In genomic region chr15:66770518-66771350, GRCh38 we compare ENCODE assay signal across 13 cellular contexts.
A peak's percentile ranks its signal among the peaks of the same experiment; 100 is the strongest.
DNase-seq lines count a peak whose midpoint lies in the region; ATAC-seq and TF ChIP-seq lines count a peak whose summit lies in the region.
"Had no signal": no experiment of that assay in that cellular context is flagged by ENCODE, and none has a peak within 500 bp of the region (broad histone marks: within the 10 kb centered on the region; RNA-seq: fewer than 3 reads in every experiment).

No MANE protein-coding gene starts in this region.

- no peak overlapping the region for H3K27ac Mint-ChIP-seq in GM23338

- no peak overlapping the region for H3K4me3 Mint-ChIP-seq in GM23338

- H3K79me2 ChIP-seq in GM23338 (replicated peaks; ENCODE audit: insufficient read depth) (no peaks in the 10 kb centered on the region), PC-9 (ENCODE audit: low read depth) (peaks cover 28% of the 10 kb centered on the region; the same call in 1 of the 2 replicates), smooth muscle cell (ENCODE audit: low read depth) (peaks cover 93% of the 10 kb centered on the region)
- H3K79me2 ChIP-seq: parathyroid adenoma had no signal

- H3K4me2 ChIP-seq in GM23338 (peak overlapping the region; percentile 32), PC-9 (peak overlapping the region; percentile 79), smooth muscle cell (no peak overlapping the region)

- H3K9me3 ChIP-seq in PC-9 (ENCODE audit: insufficient read depth, low read depth) (no peaks in the 10 kb centered on the region), liver (ENCODE audit: control insufficient read depth in 4 of 4, low read length in 3 of 4) (no peaks in the 10 kb centered on the region), smooth muscle cell (replicated peaks; ENCODE audit: low read depth) (no peaks in the 10 kb centered on the region), tibial artery (no peaks in the 10 kb centered on the region)
- H3K9me3 ChIP-seq: esophagus muscularis mucosa had no signal

- 75% methylated on average over 14 of the region's 14 CpGs for WGBS in liver
- WGBS in smooth muscle cell (ENCODE audit: low lambda C conversion rate) = 68% methylated on average over 14 of the region's 14 CpGs

- TF ChIP-seq RAD21 in liver (IDR thresholded peaks at IDR 0.05) = no peak

- H3K9ac ChIP-seq in liver (ENCODE audit: low read depth in 1 of 2, low read length in 2 of 2) (no peak overlapping the region), smooth muscle cell (ENCODE audit: low read depth) (no peak overlapping the region)
- H3K9ac ChIP-seq: parathyroid adenoma had no signal

- TF ChIP-seq CTCF in GM23338 (conservative IDR thresholded peaks at IDR 0.05; ENCODE audit: low read depth in 2 of 2) = no peak
- TF ChIP-seq CTCF in PC-9 (conservative IDR thresholded peaks at IDR 0.05) = no peak
- no peak for TF ChIP-seq CTCF in liver (IDR thresholded peaks at IDR 0.05; ENCODE audit: low read depth, low read length, missing input control)
- TF ChIP-seq CTCF in smooth muscle cell (IDR thresholded peaks at IDR 0.05; ENCODE audit: borderline replicate concordance, insufficient read depth, poor library complexity, severe bottlenecking) = no peak
- TF ChIP-seq CTCF in tibial artery (IDR thresholded peaks at IDR 0.05) = no peak

- no TSS peak for BruUV-seq in PC-9 (replicated peaks; lab: Mats Ljungman, UMichigan)

- no peaks in the 10 kb centered on the region for H3K27me3 ChIP-seq in GM23338 (ENCODE audit: insufficient read depth)
- no peaks in the 10 kb centered on the region for H3K27me3 ChIP-seq in PC-9 (ENCODE audit: insufficient read depth, low read depth)
- no peaks in the 10 kb centered on the region for H3K27me3 ChIP-seq in liver (ENCODE audit: control insufficient read depth in 4 of 4, insufficient read depth in 4 of 4, low read length in 3 of 4)
- no peaks in the 10 kb centered on the region for H3K27me3 ChIP-seq in smooth muscle cell (ENCODE audit: low read depth)
- H3K27me3 ChIP-seq in tibial artery = no peaks in the 10 kb centered on the region
- H3K27me3 ChIP-seq: esophagus muscularis mucosa had no signal

- DNase-seq in GM23338 (ENCODE audit: low spot score) (no peak), PC-9 (peak in 1 of 2 experiments; percentile 78), smooth muscle cell (lab: John Stamatoyannopoulos, UW; ENCODE audit: unreplicated experiment) (no peak), tibial artery (no peak)
- no peak for DNase-seq in stimulated activated CD4-positive, alpha-beta T cell treated with anti-CD3 and anti-CD28 coated beads, Interleukin-15, amount 100 ng/mL, for 24 hours
- DNase-seq: activated CD4-positive, CD25-positive, alpha-beta regulatory T cell treated with anti-CD3 and anti-CD28 coated beads, Interleukin-2, amount 50 U/mL, for 72 hours; left ventricle myocardium superior; NCI-H2171 had no signal

- H3K27me3 Mint-ChIP-seq in GM23338 (ENCODE audit: insufficient read depth, low read depth, poor library complexity) = peaks cover 14% of the 10 kb centered on the region

- H3K4me1 ChIP-seq in GM23338 (ENCODE audit: insufficient read depth) = peaks cover 40% of the 10 kb centered on the region
- H3K4me1 ChIP-seq in PC-9 (replicated peaks; ENCODE audit: insufficient read depth) = peaks cover 46% of the 10 kb centered on the region
- peaks cover 16 to 62% (median 54%) of the 10 kb centered on the region in 4 donors for H3K4me1 ChIP-seq in liver (ENCODE audit: control insufficient read depth in 4 of 4, insufficient read depth in 4 of 4, low read length in 3 of 4)
- H3K4me1 ChIP-seq in smooth muscle cell (ENCODE audit: low read depth) = peaks cover 61% of the 10 kb centered on the region
- peaks cover 5 to 77% (median 49%) of the 10 kb centered on the region in 4 donors for H3K4me1 ChIP-seq in tibial artery

- H3F3A ChIP-seq in GM23338 (replicated peaks; ENCODE audit: low read depth) = peaks cover 7% of the 10 kb centered on the region
- peaks cover 37% of the 10 kb centered on the region for H3F3A ChIP-seq in PC-9 (ENCODE audit: insufficient read depth, low read depth)
- H3F3A ChIP-seq in smooth muscle cell (ENCODE audit: low read depth) = peaks cover 44% of the 10 kb centered on the region

- POLR2A ChIA-PET in PC-9 (lab: Charles Lee; ENCODE audit: unreplicated experiment) = no interaction called here

- peaks cover 49% of the 10 kb centered on the region for H3K4me1 Mint-ChIP-seq in GM23338

- no peaks in the 10 kb centered on the region for H4K20me1 ChIP-seq in GM23338 (replicated peaks; ENCODE audit: insufficient read depth)
- no peaks in the 10 kb centered on the region for H4K20me1 ChIP-seq in PC-9 (ENCODE audit: insufficient read depth)
- peaks cover 98% of the 10 kb centered on the region for H4K20me1 ChIP-seq in smooth muscle cell (ENCODE audit: low read depth)

- CTCF ChIA-PET in PC-9 (lab: Charles Lee) = interaction anchor here (0.6 to 1.0 kb wide), 2 partner anchors 81 to 738 kb away, joined by 3 to 5 read pairs; no protein-coding TSS in a partner anchor

- ATAC-seq in GM23338 (peak; percentile 8), HG02610 (IDR thresholded peaks at IDR 0.05; ENCODE audit: unreplicated experiment) (no peak), HG02885 (IDR thresholded peaks at IDR 0.05; ENCODE audit: poor library complexity, unreplicated experiment) (no peak)
- ATAC-seq: left ventricle myocardium superior had no signal

- H2AFZ ChIP-seq in GM23338 = no peak overlapping the region
- H2AFZ ChIP-seq in PC-9 = no peak overlapping the region
- H2AFZ ChIP-seq in smooth muscle cell (ENCODE audit: low read depth) = no peak overlapping the region
- H2AFZ ChIP-seq: parathyroid adenoma had no signal

- no peaks in the 10 kb centered on the region for H3K9me3 Mint-ChIP-seq in GM23338

- intact Hi-C loops in PC-9 (cut with micrococcal nuclease; ENCODE audit: unreplicated experiment) = loop anchor here (2.0 kb wide), 1 partner anchor 68 kb away; the partner anchor contains the start of gene SMAD6
- intact Hi-C loops in tibial artery (cut with DNase I; ENCODE audit: low total_unique reads) = loop anchor here (5.0 kb wide), 3 partner anchors 63 to 153 kb away; no protein-coding TSS in a partner anchor

- no peak overlapping the region for H3K4me3 ChIP-seq in GM23338
- peak overlapping the region; percentile 24; the same call in 1 of the 2 replicates for H3K4me3 ChIP-seq in PC-9
- H3K4me3 ChIP-seq in liver (ENCODE audit: low read depth in 1 of 3, low read length in 3 of 3) = no peak overlapping the region
- H3K4me3 ChIP-seq in smooth muscle cell = no peak overlapping the region
- no peak overlapping the region for H3K4me3 ChIP-seq in tibial artery
- H3K4me3 ChIP-seq: esophagus muscularis mucosa had no signal

- H3K36me3 Mint-ChIP-seq in GM23338 (ENCODE audit: low read depth) = no peaks in the 10 kb centered on the region

- H3K36me3 ChIP-seq in GM23338 (ENCODE audit: insufficient read depth) (no peaks in the 10 kb centered on the region), PC-9 (ENCODE audit: low read depth) (no peaks in the 10 kb centered on the region), liver (ENCODE audit: control insufficient read depth in 4 of 4, insufficient read depth in 3 of 4, low read depth in 1 of 4, low read length in 3 of 4) (no peaks in the 10 kb centered on the region), smooth muscle cell (ENCODE audit: low read depth) (no peaks in the 10 kb centered on the region), tibial artery (no peaks in the 10 kb centered on the region)
- H3K36me3 ChIP-seq: esophagus muscularis mucosa had no signal

- H3K27ac ChIP-seq in GM23338 (ENCODE audit: low read depth) (no peak overlapping the region; the same call in 1 of the 2 replicates), PC-9 (peak overlapping the region; percentile 77), liver (ENCODE audit: low read depth in 1 of 2, low read length in 2 of 2) (peak overlapping the region in 1 of 2 donors; percentile 47), smooth muscle cell (ENCODE audit: low read depth) (peak overlapping the region; percentile 2), tibial artery (peak overlapping the region in 1 of 2 donors; percentile 29)
- H3K27ac ChIP-seq: esophagus muscularis mucosa, parathyroid adenoma had no signal

- no peaks in the 10 kb centered on the region for H3K9me2 ChIP-seq in GM23338 (ENCODE audit: insufficient read depth)
- no peaks in the 10 kb centered on the region for H3K9me2 ChIP-seq in PC-9 (ENCODE audit: insufficient read depth)

TF ChIP-seq in GM23338, 12 proteins besides CTCF, POLR2A, EP300 and RAD21 (continues in another document):
- TF ChIP-seq CREB1 (CRISPR knock-in tag; IDR thresholded peaks at IDR 0.05; ENCODE audit: low read depth) = no peak
- TF ChIP-seq ZNF331 (CRISPR knock-in tag; IDR thresholded peaks at IDR 0.05; ENCODE audit: low read depth) = no peak
- no peak for TF ChIP-seq ETS1 (IDR thresholded peaks at IDR 0.05)
- TF ChIP-seq STAT1 (IDR thresholded peaks at IDR 0.05; ENCODE audit: unreplicated experiment) = no peak
- TF ChIP-seq NANOG (IDR thresholded peaks at IDR 0.05; ENCODE audit: borderline replicate concordance) = no peak
- TF ChIP-seq EZH2 (IDR thresholded peaks at IDR 0.05; ENCODE audit: low read depth, unreplicated experiment) = no peak

TF ChIP-seq in liver, 16 proteins besides CTCF, POLR2A, EP300 and RAD21:
- TF ChIP-seq FOXA2 (IDR thresholded peaks at IDR 0.05) = no peak
- TF ChIP-seq RXRA (IDR thresholded peaks at IDR 0.05) = peak in 1 of 2 donors; percentile 10
- peak; percentile 17 for TF ChIP-seq SP1 (IDR thresholded peaks at IDR 0.05)
- TF ChIP-seq, protein P1, sequence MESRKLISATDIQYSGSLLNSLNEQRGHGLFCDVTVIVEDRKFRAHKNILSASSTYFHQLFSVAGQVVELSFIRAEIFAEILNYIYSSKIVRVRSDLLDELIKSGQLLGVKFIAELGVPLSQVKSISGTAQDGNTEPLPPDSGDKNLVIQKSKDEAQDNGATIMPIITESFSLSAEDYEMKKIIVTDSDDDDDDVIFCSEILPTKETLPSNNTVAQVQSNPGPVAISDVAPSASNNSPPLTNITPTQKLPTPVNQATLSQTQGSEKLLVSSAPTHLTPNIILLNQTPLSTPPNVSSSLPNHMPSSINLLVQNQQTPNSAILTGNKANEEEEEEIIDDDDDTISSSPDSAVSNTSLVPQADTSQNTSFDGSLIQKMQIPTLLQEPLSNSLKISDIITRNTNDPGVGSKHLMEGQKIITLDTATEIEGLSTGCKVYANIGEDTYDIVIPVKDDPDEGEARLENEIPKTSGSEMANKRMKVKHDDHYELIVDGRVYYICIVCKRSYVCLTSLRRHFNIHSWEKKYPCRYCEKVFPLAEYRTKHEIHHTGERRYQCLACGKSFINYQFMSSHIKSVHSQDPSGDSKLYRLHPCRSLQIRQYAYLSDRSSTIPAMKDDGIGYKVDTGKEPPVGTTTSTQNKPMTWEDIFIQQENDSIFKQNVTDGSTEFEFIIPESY (IDR thresholded peaks at IDR 0.05) = no peak
- peak; percentile 64 to 74 for TF ChIP-seq HNF4A (conservative IDR thresholded peaks at IDR 0.05)
- TF ChIP-seq TAF1 (conservative IDR thresholded peaks at IDR 0.05) = no peak
- TF ChIP-seq FOXA1 (IDR thresholded peaks at IDR 0.05) = no peak
